Comparison of ENCODE assay signal across 1 cellular context in the genomic region with DNA sequence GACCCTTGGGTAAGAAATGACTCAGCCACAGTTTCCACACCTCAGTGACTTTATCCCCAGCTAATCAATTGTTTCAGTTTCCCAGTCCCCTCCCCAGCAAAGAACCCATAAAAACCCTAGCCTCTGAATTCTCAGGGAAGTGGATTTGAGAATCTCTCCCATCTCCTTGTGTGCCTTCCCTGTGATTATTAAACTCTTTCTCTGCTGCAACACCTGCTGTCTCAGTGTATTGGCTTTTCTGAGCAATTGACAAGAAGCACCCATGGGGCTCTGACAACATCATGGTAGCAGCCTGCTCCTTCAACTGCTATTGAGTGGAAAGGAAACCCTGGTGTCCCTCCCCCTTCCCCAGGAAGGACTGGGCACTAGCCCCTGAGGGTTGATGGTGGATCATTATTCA.
A peak's percentile ranks its signal among the peaks of the same experiment; 100 is the strongest.
TF ChIP-seq lines count a peak whose summit lies in the region.

No MANE protein-coding gene starts in this region.

TF ChIP-seq in GM12878, 131 proteins besides CTCF, POLR2A, EP300 and RAD21:
- TF ChIP-seq MXI1 (IDR thresholded peaks at IDR 0.05; ENCODE audit: low read depth, low read length) (no peak), DPF2 (IDR thresholded peaks at IDR 0.05) (no peak), ZNF622 (IDR thresholded peaks at IDR 0.05) (no peak), STAT3 (IDR thresholded peaks at IDR 0.05; ENCODE audit: low read depth, low read length) (no peak), TARDBP (IDR thresholded peaks at IDR 0.05; ENCODE audit: borderline replicate concordance) (no peak), ASH2L (IDR thresholded peaks at IDR 0.05; ENCODE audit: borderline replicate concordance, low read depth) (no peak), JUND (IDR thresholded peaks at IDR 0.05; ENCODE audit: low read depth, low read length) (no peak), NFXL1 (IDR thresholded peaks at IDR 0.05; ENCODE audit: borderline replicate concordance) (peak; percentile 80; the same call in 1 of the 2 replicates), PAX5 (IDR thresholded peaks at IDR 0.05; ENCODE audit: borderline replicate concordance, low read depth, low read length) (no peak), CBX5 (IDR thresholded peaks at IDR 0.05; ENCODE audit: low read depth) (peak; percentile 77; the same call in 1 of the 2 replicates), ETV6 (conservative IDR thresholded peaks at IDR 0.05 in 1 of 2, IDR thresholded peaks at IDR 0.05 in 1 of 2; ENCODE audit: borderline replicate concordance in 1 of 2, low read depth in 1 of 2) (no peak), BMI1 (IDR thresholded peaks at IDR 0.05; ENCODE audit: borderline replicate concordance) (no peak), CHD2 (IDR thresholded peaks at IDR 0.05; ENCODE audit: borderline replicate concordance, low read depth, low read length) (no peak), ZNF384 (IDR thresholded peaks at IDR 0.05; ENCODE audit: borderline replicate concordance, low read depth, low read length) (no peak)
- TF ChIP-seq, protein P1, sequence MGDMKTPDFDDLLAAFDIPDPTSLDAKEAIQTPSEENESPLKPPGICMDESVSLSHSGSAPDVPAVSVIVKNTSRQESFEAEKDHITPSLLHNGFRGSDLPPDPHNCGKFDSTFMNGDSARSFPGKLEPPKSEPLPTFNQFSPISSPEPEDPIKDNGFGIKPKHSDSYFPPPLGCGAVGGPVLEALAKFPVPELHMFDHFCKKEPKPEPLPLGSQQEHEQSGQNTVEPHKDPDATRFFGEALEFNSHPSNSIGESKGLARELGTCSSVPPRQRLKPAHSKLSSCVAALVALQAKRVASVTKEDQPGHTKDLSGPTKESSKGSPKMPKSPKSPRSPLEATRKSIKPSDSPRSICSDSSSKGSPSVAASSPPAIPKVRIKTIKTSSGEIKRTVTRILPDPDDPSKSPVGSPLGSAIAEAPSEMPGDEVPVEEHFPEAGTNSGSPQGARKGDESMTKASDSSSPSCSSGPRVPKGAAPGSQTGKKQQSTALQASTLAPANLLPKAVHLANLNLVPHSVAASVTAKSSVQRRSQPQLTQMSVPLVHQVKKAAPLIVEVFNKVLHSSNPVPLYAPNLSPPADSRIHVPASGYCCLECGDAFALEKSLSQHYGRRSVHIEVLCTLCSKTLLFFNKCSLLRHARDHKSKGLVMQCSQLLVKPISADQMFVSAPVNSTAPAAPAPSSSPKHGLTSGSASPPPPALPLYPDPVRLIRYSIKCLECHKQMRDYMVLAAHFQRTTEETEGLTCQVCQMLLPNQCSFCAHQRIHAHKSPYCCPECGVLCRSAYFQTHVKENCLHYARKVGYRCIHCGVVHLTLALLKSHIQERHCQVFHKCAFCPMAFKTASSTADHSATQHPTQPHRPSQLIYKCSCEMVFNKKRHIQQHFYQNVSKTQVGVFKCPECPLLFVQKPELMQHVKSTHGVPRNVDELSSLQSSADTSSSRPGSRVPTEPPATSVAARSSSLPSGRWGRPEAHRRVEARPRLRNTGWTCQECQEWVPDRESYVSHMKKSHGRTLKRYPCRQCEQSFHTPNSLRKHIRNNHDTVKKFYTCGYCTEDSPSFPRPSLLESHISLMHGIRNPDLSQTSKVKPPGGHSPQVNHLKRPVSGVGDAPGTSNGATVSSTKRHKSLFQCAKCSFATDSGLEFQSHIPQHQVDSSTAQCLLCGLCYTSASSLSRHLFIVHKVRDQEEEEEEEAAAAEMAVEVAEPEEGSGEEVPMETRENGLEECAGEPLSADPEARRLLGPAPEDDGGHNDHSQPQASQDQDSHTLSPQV (IDR thresholded peaks at IDR 0.05) = no peak
- TF ChIP-seq, protein P2, sequence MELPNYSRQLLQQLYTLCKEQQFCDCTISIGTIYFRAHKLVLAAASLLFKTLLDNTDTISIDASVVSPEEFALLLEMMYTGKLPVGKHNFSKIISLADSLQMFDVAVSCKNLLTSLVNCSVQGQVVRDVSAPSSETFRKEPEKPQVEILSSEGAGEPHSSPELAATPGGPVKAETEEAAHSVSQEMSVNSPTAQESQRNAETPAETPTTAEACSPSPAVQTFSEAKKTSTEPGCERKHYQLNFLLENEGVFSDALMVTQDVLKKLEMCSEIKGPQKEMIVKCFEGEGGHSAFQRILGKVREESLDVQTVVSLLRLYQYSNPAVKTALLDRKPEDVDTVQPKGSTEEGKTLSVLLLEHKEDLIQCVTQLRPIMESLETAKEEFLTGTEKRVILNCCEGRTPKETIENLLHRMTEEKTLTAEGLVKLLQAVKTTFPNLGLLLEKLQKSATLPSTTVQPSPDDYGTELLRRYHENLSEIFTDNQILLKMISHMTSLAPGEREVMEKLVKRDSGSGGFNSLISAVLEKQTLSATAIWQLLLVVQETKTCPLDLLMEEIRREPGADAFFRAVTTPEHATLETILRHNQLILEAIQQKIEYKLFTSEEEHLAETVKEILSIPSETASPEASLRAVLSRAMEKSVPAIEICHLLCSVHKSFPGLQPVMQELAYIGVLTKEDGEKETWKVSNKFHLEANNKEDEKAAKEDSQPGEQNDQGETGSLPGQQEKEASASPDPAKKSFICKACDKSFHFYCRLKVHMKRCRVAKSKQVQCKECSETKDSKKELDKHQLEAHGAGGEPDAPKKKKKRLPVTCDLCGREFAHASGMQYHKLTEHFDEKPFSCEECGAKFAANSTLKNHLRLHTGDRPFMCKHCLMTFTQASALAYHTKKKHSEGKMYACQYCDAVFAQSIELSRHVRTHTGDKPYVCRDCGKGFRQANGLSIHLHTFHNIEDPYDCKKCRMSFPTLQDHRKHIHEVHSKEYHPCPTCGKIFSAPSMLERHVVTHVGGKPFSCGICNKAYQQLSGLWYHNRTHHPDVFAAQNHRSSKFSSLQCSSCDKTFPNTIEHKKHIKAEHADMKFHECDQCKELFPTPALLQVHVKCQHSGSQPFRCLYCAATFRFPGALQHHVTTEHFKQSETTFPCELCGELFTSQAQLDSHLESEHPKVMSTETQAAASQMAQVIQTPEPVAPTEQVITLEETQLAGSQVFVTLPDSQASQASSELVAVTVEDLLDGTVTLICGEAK (IDR thresholded peaks at IDR 0.05; ENCODE audit: borderline replicate concordance) = no peak
- TF ChIP-seq, protein P3, sequence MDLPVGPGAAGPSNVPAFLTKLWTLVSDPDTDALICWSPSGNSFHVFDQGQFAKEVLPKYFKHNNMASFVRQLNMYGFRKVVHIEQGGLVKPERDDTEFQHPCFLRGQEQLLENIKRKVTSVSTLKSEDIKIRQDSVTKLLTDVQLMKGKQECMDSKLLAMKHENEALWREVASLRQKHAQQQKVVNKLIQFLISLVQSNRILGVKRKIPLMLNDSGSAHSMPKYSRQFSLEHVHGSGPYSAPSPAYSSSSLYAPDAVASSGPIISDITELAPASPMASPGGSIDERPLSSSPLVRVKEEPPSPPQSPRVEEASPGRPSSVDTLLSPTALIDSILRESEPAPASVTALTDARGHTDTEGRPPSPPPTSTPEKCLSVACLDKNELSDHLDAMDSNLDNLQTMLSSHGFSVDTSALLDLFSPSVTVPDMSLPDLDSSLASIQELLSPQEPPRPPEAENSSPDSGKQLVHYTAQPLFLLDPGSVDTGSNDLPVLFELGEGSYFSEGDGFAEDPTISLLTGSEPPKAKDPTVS (IDR thresholded peaks at IDR 0.05; ENCODE audit: low read depth, low read length) = no peak
TF ChIP-seq in GM12878: peak in this region for 2.
